In the genomic region with DNA sequence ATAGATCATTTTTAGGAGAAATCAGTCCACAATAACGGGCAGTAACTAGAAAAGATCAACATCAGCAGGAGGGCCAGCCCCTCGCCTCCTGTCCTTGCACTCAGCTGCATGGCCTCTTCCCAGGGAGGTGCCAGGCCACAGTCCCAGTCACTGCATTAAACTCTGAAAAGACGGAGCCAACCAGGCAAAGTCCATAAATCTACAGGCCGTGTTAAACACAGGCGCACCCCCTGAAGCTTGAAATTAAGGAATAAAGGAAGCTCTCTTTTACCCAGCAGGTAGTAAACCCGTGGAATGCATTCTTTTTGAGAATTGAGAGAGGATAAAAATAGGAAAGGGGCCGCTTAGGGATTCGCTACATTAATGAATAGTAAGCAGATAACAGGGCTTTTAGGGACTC, we compare ENCODE assay signal across 15 cellular contexts. TPM values are rescaled to one million over a fixed set of nuclear protein-coding genes. Genes with fewer than 3 reads are reported as not detected.
DNase-seq lines count a peak whose midpoint lies in the region; ATAC-seq and TF ChIP-seq lines count a peak whose summit lies in the region.
"Had no signal": no experiment of that assay in that cellular context is flagged by ENCODE, and none has a peak within 500 bp of the region (broad histone marks: within the 10 kb centered on the region; RNA-seq: fewer than 3 reads in every experiment).

No MANE protein-coding gene starts in this region.

- H2BK120ac ChIP-seq in H9 (ENCODE audit: low read depth, low read length, poor library complexity, severe bottlenecking): no peak overlapping the region

- POLR2A ChIA-PET in activated CD8-positive, alpha-beta T cell treated with anti-CD3 and anti-CD28 coated beads, Interleukin-2, amount 10 ng/mL, durations not matched to agents 7 days and 5 days (lab: Charles Lee): no interaction called here

- no peak overlapping the region for H2BK15ac ChIP-seq in H9 (ENCODE audit: low read depth, low read length)

- H4K8ac ChIP-seq in H9 (replicated peaks; ENCODE audit: insufficient read length, low read depth, low read length): no peak overlapping the region

- TF ChIP-seq CTCF in H9 (conservative IDR thresholded peaks at IDR 0.05): no peak

- H2BK5ac ChIP-seq in H9 (ENCODE audit: insufficient read length, low read length): no peak overlapping the region

- no peak overlapping the region for H3K18ac ChIP-seq in H9 (ENCODE audit: insufficient read length, low read depth, low read length)

- H3T11ph ChIP-seq in H9 (ENCODE audit: low read length): no peak overlapping the region

- H2BK12ac ChIP-seq in H9 (ENCODE audit: insufficient read length, low read depth, low read length): no peak overlapping the region

- no peak overlapping the region; the same call in 1 of the 2 replicates for H3K14ac ChIP-seq in H9 (ENCODE audit: insufficient read depth, low read length)

- CTCF ChIA-PET in activated CD8-positive, alpha-beta T cell treated with anti-CD3 and anti-CD28 coated beads, Interleukin-2, amount 10 ng/mL, durations not matched to agents 7 days and 5 days (lab: Charles Lee): interaction anchor here (1.1 to 1.4 kb wide), 3 partner anchors 10 to 37 kb away, joined by 3 to 5 read pairs (median 4); partner anchors contain the start of gene H6PD

- H3K27me3 ChIP-seq in H9 (ENCODE audit: insufficient read depth, low read length): no peaks in the 10 kb centered on the region
- H3K27me3 ChIP-seq in iPS-18a (ENCODE audit: control insufficient read depth, insufficient read depth, low read length): no peaks in the 10 kb centered on the region
- H3K27me3 ChIP-seq: SJSA1 had no signal

- H3K27me3 Mint-ChIP-seq in H9 (ENCODE audit: low read depth): no peaks in the 10 kb centered on the region
- no peaks in the 10 kb centered on the region for H3K27me3 Mint-ChIP-seq in activated CD8-positive, alpha-beta T cell treated with anti-CD3 and anti-CD28 coated beads, Interleukin-2, amount 10 ng/mL, durations not matched to agents 7 days and 5 days (ENCODE audit: low read depth)
- H3K27me3 Mint-ChIP-seq: central memory CD8-positive, alpha-beta T cell had no signal

- no peak overlapping the region for H3K9ac ChIP-seq in H9 (ENCODE audit: extremely low read depth, insufficient read length, low read length)
- no peak overlapping the region for H3K9ac ChIP-seq in SK-N-MC (ENCODE audit: insufficient read length)
- H3K9ac ChIP-seq in iPS-18a (ENCODE audit: low read length): peak overlapping the region; percentile 21

- H4K91ac ChIP-seq in H9 (ENCODE audit: insufficient read length, low read depth, low read length): no peak overlapping the region

- H4K20me1 ChIP-seq in H9 (ENCODE audit: control insufficient read depth, insufficient read depth, insufficient read length): no peaks in the 10 kb centered on the region

- H3K9me3 ChIP-seq in H9 (ENCODE audit: control insufficient read depth, low read depth, low read length) (no peaks in the 10 kb centered on the region), SK-N-MC (ENCODE audit: low read depth, low read length) (no peaks in the 10 kb centered on the region), iPS-18a (ENCODE audit: control insufficient read depth, low read depth, low read length) (no peaks in the 10 kb centered on the region)
- H3K9me3 ChIP-seq: thoracic aorta had no signal

- no peak overlapping the region for H2AFZ ChIP-seq in H9 (ENCODE audit: low read length)

- no peak overlapping the region for H3K56ac ChIP-seq in H9 (ENCODE audit: insufficient read length, low read depth, low read length)

- DNase-seq in H9 (no peak), SK-N-MC (ENCODE audit: low read depth, low spot score) (peak; percentile 50), retina (peak; percentile 55), NK-92 (lab: John Stamatoyannopoulos, UW; ENCODE audit: unreplicated experiment) (no peak)
- no peak for DNase-seq in activated CD8-positive, alpha-beta T cell treated with anti-CD3 and anti-CD28 coated beads, Interleukin-2, amount 10 ng/mL, durations not matched to agents 7 days and 5 days
- DNase-seq: activated naive CD4-positive, alpha-beta T cell; DMS 273 treated with DMSO at 0.1 percent for 48 hours; NCI-H226 had no signal

- H2AK5ac ChIP-seq in H9 (ENCODE audit: insufficient read length, low read length): no peak overlapping the region

- no peak overlapping the region for H3K4ac ChIP-seq in H9 (ENCODE audit: low read depth, low read length)

- H3K79me2 ChIP-seq in H9 (ENCODE audit: insufficient read depth, low read length): no peaks in the 10 kb centered on the region

- H3K79me1 ChIP-seq in H9 (ENCODE audit: insufficient read depth, low read depth, low read length, poor library complexity, severe bottlenecking): no peaks in the 10 kb centered on the region

- H3K4me3 Mint-ChIP-seq in H9: peak overlapping the region; percentile 38 to 52
- H3K4me3 Mint-ChIP-seq in activated CD8-positive, alpha-beta T cell treated with anti-CD3 and anti-CD28 coated beads, Interleukin-2, amount 10 ng/mL, durations not matched to agents 7 days and 5 days: no peak overlapping the region
- H3K4me3 Mint-ChIP-seq: central memory CD8-positive, alpha-beta T cell had no signal

- H3K27ac ChIP-seq in H9 (ENCODE audit: insufficient read length, low read depth, low read length) (no peak overlapping the region), SK-N-MC (no peak overlapping the region), iPS-18a (ENCODE audit: low read length) (no peak overlapping the region)
- H3K27ac ChIP-seq: SJSA1, thoracic aorta had no signal

- no peaks in the 10 kb centered on the region; the same call in 1 of the 2 replicates for H3K36me3 ChIP-seq in SK-N-MC (ENCODE audit: insufficient read depth, low read length)
- no peaks in the 10 kb centered on the region for H3K36me3 ChIP-seq in iPS-18a (ENCODE audit: control insufficient read depth, low read depth, low read length)

- H2BK20ac ChIP-seq in H9 (ENCODE audit: low read depth, low read length, poor library complexity, severe bottlenecking): no peak overlapping the region

- no peak overlapping the region for H4K5ac ChIP-seq in H9 (ENCODE audit: insufficient read length, low read depth, low read length)

- peaks cover under 1 to 1% of the 10 kb centered on the region in 2 experiments; a peak in 4 of 5 replicates for H3K9me3 Mint-ChIP-seq in H9
- no peaks in the 10 kb centered on the region for H3K9me3 Mint-ChIP-seq in activated CD8-positive, alpha-beta T cell treated with anti-CD3 and anti-CD28 coated beads, Interleukin-2, amount 10 ng/mL, durations not matched to agents 7 days and 5 days (ENCODE audit: insufficient read depth)
- H3K9me3 Mint-ChIP-seq: central memory CD8-positive, alpha-beta T cell had no signal

- no CpG with 5 or more reads among the region's 8 CpGs for WGBS in H9 (ENCODE audit: extremely low coverage, insufficient read length, low lambda C conversion rate)

- ATAC-seq in activated CD8-positive, alpha-beta T cell treated with anti-CD3 and anti-CD28 coated beads, Interleukin-2, amount 10 ng/mL, durations not matched to agents 7 days and 5 days: no peak
- ATAC-seq in esophagus mucosa: no peak
- ATAC-seq in HG02798 (IDR thresholded peaks at IDR 0.05; ENCODE audit: poor library complexity, unreplicated experiment): no peak

- H3K4me1 ChIP-seq in H9 (ENCODE audit: insufficient read depth, low read length) (peaks cover 7% of the 10 kb centered on the region), iPS-18a (ENCODE audit: control insufficient read depth, low read depth, low read length) (peaks cover 46% of the 10 kb centered on the region)
- H3K4me1 ChIP-seq: SJSA1 had no signal

- H3K23me2 ChIP-seq in H9 (ENCODE audit: insufficient read length, low read depth, low read length, poor library complexity, severe bottlenecking): peaks cover 4% of the 10 kb centered on the region

- H3K4me1 Mint-ChIP-seq in H9: peaks cover 36 to 66% of the 10 kb centered on the region in 2 experiments
- H3K4me1 Mint-ChIP-seq in activated CD8-positive, alpha-beta T cell treated with anti-CD3 and anti-CD28 coated beads, Interleukin-2, amount 10 ng/mL, durations not matched to agents 7 days and 5 days (ENCODE audit: low read depth): peaks cover 8% of the 10 kb centered on the region

- H3K23ac ChIP-seq in H9 (ENCODE audit: insufficient read length, low read depth, low read length): no peak overlapping the region

- peak overlapping the region; percentile 16 for H3K4me2 ChIP-seq in H9 (ENCODE audit: insufficient read depth, insufficient read length, low read length)

- peak overlapping the region; percentile 23 to 85 (median 36); a peak in 4 of 7 replicates for H3K27ac Mint-ChIP-seq in H9
- H3K27ac Mint-ChIP-seq in activated CD8-positive, alpha-beta T cell treated with anti-CD3 and anti-CD28 coated beads, Interleukin-2, amount 10 ng/mL, durations not matched to agents 7 days and 5 days: no peak overlapping the region

- H3K4me3 ChIP-seq in SK-N-MC (peak overlapping the region; percentile 34), iPS-18a (ENCODE audit: low read length) (peak overlapping the region; percentile 46)
- H3K4me3 ChIP-seq: lung, SJSA1, thoracic aorta had no signal

- peaks cover 4 to 5% (median 4%) of the 10 kb centered on the region in 3 experiments; a peak in 5 of 7 replicates for H3K36me3 Mint-ChIP-seq in H9 (ENCODE audit: insufficient read depth in 1 of 3, low read depth in 3 of 3)
- peaks cover under 1% of the 10 kb centered on the region for H3K36me3 Mint-ChIP-seq in activated CD8-positive, alpha-beta T cell treated with anti-CD3 and anti-CD28 coated beads, Interleukin-2, amount 10 ng/mL, durations not matched to agents 7 days and 5 days (ENCODE audit: low read depth)

RNA-seq across cellular contexts. Expression of gene H6PD, which starts 18.4 kb away (rescaled TPM):
- total RNA-seq in H9 (2021) (7.6 and 7.9 TPM in 2 replicates), esophagus mucosa (20.4 TPM)
- 10 to 100 TPM in 1 of 2 experiments, 1 to 10 TPM in 1; 9.7 to 10.2 TPM for total RNA-seq in activated CD8-positive, alpha-beta T cell treated with anti-CD3 and anti-CD28 coated beads, Interleukin-2, amount 10 ng/mL, durations not matched to agents 7 days and 5 days

RNA-seq across cellular contexts. Expression of gene SPSB1, which starts 39.7 kb away (rescaled TPM):
- total RNA-seq in H9 (2021) (2.7 and 2.9 TPM in 2 replicates), esophagus mucosa (15.5 TPM)
- total RNA-seq in activated CD8-positive, alpha-beta T cell treated with anti-CD3 and anti-CD28 coated beads, Interleukin-2, amount 10 ng/mL, durations not matched to agents 7 days and 5 days: 1 to 10 TPM; 1.1 TPM

Comparison
In these comparisons a context has a peak if more than half of its experiments do, and no peak if none do; other contexts are left out.
1. DNase-seq: peak in SK-N-MC (single experiment) and retina (single experiment); none in H9 (single experiment), activated CD8-positive, alpha-beta T cell treated with anti-CD3 and anti-CD28 coated beads, Interleukin-2, amount 10 ng/mL, durations not matched to agents 7 days and 5 days (single experiment) and NK-92 (single experiment).